Comparison of ENCODE assay signal across 16 cellular contexts in genomic region chr14:73776194-73776537, GRCh38.
DNase-seq lines count a peak whose midpoint lies in the region; ATAC-seq and TF ChIP-seq lines count a peak whose summit lies in the region.
"Had no signal": no experiment of that assay in that cellular context is flagged by ENCODE, and none has a peak within 500 bp of the region (broad histone marks: within the 10 kb centered on the region; RNA-seq: fewer than 3 reads in every experiment).

No MANE protein-coding gene starts in this region.

- H3K27ac ChIP-seq in left ventricle myocardium inferior (replicated peaks) (peak overlapping the region; percentile 61), hepatocyte (no peak overlapping the region)
- peak overlapping the region; percentile 53 for H3K27ac ChIP-seq in naive thymus-derived CD4-positive, alpha-beta T cell (ENCODE audit: low read depth, low read length)
- H3K27ac ChIP-seq: PC-9 had no signal

- no peak overlapping the region for H3K4me2 ChIP-seq in hepatocyte
- H3K4me2 ChIP-seq: PC-9 had no signal

- H3K27me3 Mint-ChIP-seq in activated naive CD8-positive, alpha-beta T cell treated with anti-CD3 and anti-CD28 coated beads for 36 hours: no peaks in the 10 kb centered on the region
- no peaks in the 10 kb centered on the region for H3K27me3 Mint-ChIP-seq in naive thymus-derived CD4-positive, alpha-beta T cell
- H3K27me3 Mint-ChIP-seq: activated T-helper 17 cell treated with anti-CD3 and anti-CD28 coated beads, Interleukin-2, amount 50 U/mL, for 72 hours had no signal

- TF ChIP-seq CTCF in left ventricle myocardium inferior (IDR thresholded peaks at IDR 0.05; ENCODE audit: borderline replicate concordance): no peak
- TF ChIP-seq CTCF in hepatocyte (IDR thresholded peaks at IDR 0.05; ENCODE audit: poor library complexity): no peak

- H3K9me3 Mint-ChIP-seq in activated naive CD8-positive, alpha-beta T cell treated with anti-CD3 and anti-CD28 coated beads for 36 hours: peaks cover 2% of the 10 kb centered on the region
- H3K9me3 Mint-ChIP-seq in naive thymus-derived CD4-positive, alpha-beta T cell: no peaks in the 10 kb centered on the region
- H3K9me3 Mint-ChIP-seq: activated T-helper 17 cell treated with anti-CD3 and anti-CD28 coated beads, Interleukin-2, amount 50 U/mL, for 72 hours; nephron had no signal

- peaks cover 66% of the 10 kb centered on the region for H3K4me1 Mint-ChIP-seq in activated naive CD8-positive, alpha-beta T cell treated with anti-CD3 and anti-CD28 coated beads for 36 hours
- H3K4me1 Mint-ChIP-seq in naive thymus-derived CD4-positive, alpha-beta T cell: peaks cover 69 to 87% (median 80%) of the 10 kb centered on the region in 7 donors

- DNase-seq in left ventricle myocardium inferior (no peak), left cardiac atrium (no peak), hepatocyte (ENCODE audit: low spot score) (no peak), hepatic stellate cell (ENCODE audit: low spot score) (no peak)
- no peak for DNase-seq in activated naive CD8-positive, alpha-beta T cell treated with anti-CD3 and anti-CD28 coated beads for 36 hours
- no peak for DNase-seq in naive thymus-derived CD4-positive, alpha-beta T cell
- DNase-seq: ACHN, DMS 273 treated with DMSO at 0.1 percent for 48 hours, heart left ventricle, PC-9 had no signal

- H3K9me2 ChIP-seq in hepatocyte (replicated peaks; ENCODE audit: insufficient read depth): no peaks in the 10 kb centered on the region

- no peaks in the 10 kb centered on the region for H3K36me3 ChIP-seq in left ventricle myocardium inferior
- peaks cover 0 to 3% (median 0%) of the 10 kb centered on the region in 3 experiments for H3K36me3 ChIP-seq in naive thymus-derived CD4-positive, alpha-beta T cell (ENCODE audit: control insufficient read depth in 2 of 3, insufficient read depth in 3 of 3, low read length in 3 of 3)
- no peaks in the 10 kb centered on the region for H3K36me3 ChIP-seq in hepatocyte (replicated peaks; ENCODE audit: insufficient read depth, low read depth)
- H3K36me3 ChIP-seq: breast epithelium had no signal

- H3K9me3 ChIP-seq in left ventricle myocardium inferior (replicated peaks): no peaks in the 10 kb centered on the region
- no peaks in the 10 kb centered on the region for H3K9me3 ChIP-seq in naive thymus-derived CD4-positive, alpha-beta T cell (ENCODE audit: control insufficient read depth in 2 of 3, low read length in 3 of 3)
- no peaks in the 10 kb centered on the region for H3K9me3 ChIP-seq in hepatocyte (ENCODE audit: low read depth)
- H3K9me3 ChIP-seq: breast epithelium, heart left ventricle had no signal

- H3K79me2 ChIP-seq in hepatocyte: peaks cover 86% of the 10 kb centered on the region

- no peak overlapping the region for H2AFZ ChIP-seq in hepatocyte
- H2AFZ ChIP-seq: PC-9 had no signal

- peaks cover 88% of the 10 kb centered on the region for H3K4me1 ChIP-seq in left ventricle myocardium inferior
- peaks cover 43 to 60% of the 10 kb centered on the region in 2 donors for H3K4me1 ChIP-seq in naive thymus-derived CD4-positive, alpha-beta T cell (ENCODE audit: control insufficient read depth in 2 of 2, insufficient read depth in 2 of 2, low read length in 2 of 2)
- peaks cover 14% of the 10 kb centered on the region for H3K4me1 ChIP-seq in hepatocyte (ENCODE audit: insufficient read depth)

- ATAC-seq in left cardiac atrium: no peak
- no peak for ATAC-seq in naive thymus-derived CD4-positive, alpha-beta T cell
- ATAC-seq in GM18519 (IDR thresholded peaks at IDR 0.05; ENCODE audit: low FRiP score, unreplicated experiment): no peak
- ATAC-seq in GM18511 (IDR thresholded peaks at IDR 0.05; ENCODE audit: unreplicated experiment): no peak
- ATAC-seq: activated T-helper 17 cell treated with anti-CD3 and anti-CD28 coated beads, Interleukin-2, amount 50 U/mL, for 72 hours; heart left ventricle; sciatic nerve had no signal

- POLR2A ChIA-PET in naive thymus-derived CD4-positive, alpha-beta T cell (lab: Charles Lee): interaction anchor here (0.8 to 9.7 kb wide), 8 partner anchors 9 to 163 kb away, joined by 3 to 137 read pairs (median 8); a partner anchor contains a TSS

- 77% methylated on average over 3 of the region's 3 CpGs for WGBS in hepatocyte (ENCODE audit: low lambda C conversion rate, missing lambda C conversion rate)

- no peak overlapping the region for H3K4me3 ChIP-seq in left ventricle myocardium inferior
- H3K4me3 ChIP-seq in naive thymus-derived CD4-positive, alpha-beta T cell (ENCODE audit: low read length): no peak overlapping the region
- no peak overlapping the region for H3K4me3 ChIP-seq in hepatocyte
- H3K4me3 ChIP-seq: breast epithelium, heart left ventricle, PC-9 had no signal

- H3K27me3 ChIP-seq in left ventricle myocardium inferior (ENCODE audit: low read depth) (no peaks in the 10 kb centered on the region), hepatocyte (no peaks in the 10 kb centered on the region)
- no peaks in the 10 kb centered on the region for H3K27me3 ChIP-seq in naive thymus-derived CD4-positive, alpha-beta T cell (ENCODE audit: control insufficient read depth in 2 of 2, insufficient read depth in 2 of 2, low read length in 2 of 2)
- H3K27me3 ChIP-seq: breast epithelium, heart left ventricle had no signal

- CTCF ChIA-PET in naive thymus-derived CD4-positive, alpha-beta T cell (lab: Charles Lee): interaction anchor here (0.8 to 2.6 kb wide), 4 partner anchors 9 to 47 kb away, joined by 3 to 17 read pairs (median 8); no protein-coding TSS in a partner anchor

- no peak overlapping the region for H3K4me3 Mint-ChIP-seq in activated naive CD8-positive, alpha-beta T cell treated with anti-CD3 and anti-CD28 coated beads for 36 hours
- peak overlapping the region in 5 of 10 donors; percentile 22 to 48 (median 31) for H3K4me3 Mint-ChIP-seq in naive thymus-derived CD4-positive, alpha-beta T cell
- H3K4me3 Mint-ChIP-seq: activated T-helper 17 cell treated with anti-CD3 and anti-CD28 coated beads, Interleukin-2, amount 50 U/mL, for 72 hours; nephron had no signal

- intact Hi-C loops in left ventricle myocardium inferior (cut with micrococcal nuclease) (no loop called here), left cardiac atrium (cut with DNase I) (no loop called here)
- intact Hi-C loops in naive thymus-derived CD4-positive, alpha-beta T cell (cut with micrococcal nuclease): no loop called here

- peaks cover 17% of the 10 kb centered on the region for H3K36me3 Mint-ChIP-seq in activated naive CD8-positive, alpha-beta T cell treated with anti-CD3 and anti-CD28 coated beads for 36 hours
- peaks cover 0 to 8% (median 0%) of the 10 kb centered on the region in 5 donors for H3K36me3 Mint-ChIP-seq in naive thymus-derived CD4-positive, alpha-beta T cell

- peaks cover 34% of the 10 kb centered on the region for H4K20me1 ChIP-seq in hepatocyte (ENCODE audit: insufficient read depth, poor library complexity, severe bottlenecking)

- H3K27ac Mint-ChIP-seq in activated naive CD8-positive, alpha-beta T cell treated with anti-CD3 and anti-CD28 coated beads for 36 hours: peak overlapping the region; percentile 47
- peak overlapping the region in 8 of 9 donors; percentile 80 to 93 (median 85) for H3K27ac Mint-ChIP-seq in naive thymus-derived CD4-positive, alpha-beta T cell
- H3K27ac Mint-ChIP-seq: activated T-helper 17 cell treated with anti-CD3 and anti-CD28 coated beads, Interleukin-2, amount 50 U/mL, for 72 hours had no signal
